ENCODE assay signal across 19 cellular contexts in genomic region chr6:168513766-168514165, GRCh38.
"Had no signal": no experiment of that assay in that cellular context is flagged by ENCODE, and none has a peak within 500 bp of the region (broad histone marks: within the 10 kb centered on the region; RNA-seq: fewer than 3 reads in every experiment).

No MANE protein-coding gene starts in this region.

- H3K4me3 ChIP-seq: coronary artery, gastrocnemius medialis, heart right ventricle, lung, pancreas, right lobe of liver, transverse colon, vagina had no signal

- H3K9me3 ChIP-seq: gastrocnemius medialis, heart right ventricle, neutrophil, pancreas, right lobe of liver, transverse colon, vagina had no signal

- ATAC-seq: effector memory CD8-positive, alpha-beta T cell; left colon; natural killer cell; stimulated activated memory B cell treated with anti-CD40 and anti-IgM and Interleukin-4, amounts not matched to agents 10 μg/mL and 1 μg/mL and 100 μg/mL, for 72 hours; stimulated activated naive CD8-positive, alpha-beta T cell treated with anti-CD3 and anti-CD28 coated beads, Interleukin-15, Interleukin-2, amounts not matched to agents 100 U/mL and 50 U/mL, for 24 hours had no signal

- H3K36me3 ChIP-seq: gastrocnemius medialis, neutrophil, pancreas, right lobe of liver, transverse colon, vagina had no signal

- H3K27ac ChIP-seq: neutrophil, pancreas, right lobe of liver, transverse colon, vagina had no signal

- H3K27me3 ChIP-seq: gastrocnemius medialis, neutrophil, pancreas, right lobe of liver, transverse colon, vagina had no signal

- H3K4me1 ChIP-seq: gastrocnemius medialis, pancreas, right lobe of liver, transverse colon, vagina had no signal

- DNase-seq: effector memory CD8-positive, alpha-beta T cell; erythroblast; hippocampal formation; natural killer cell; retina; right lobe of liver; stimulated activated CD4-positive, alpha-beta T cell treated with anti-CD3 and anti-CD28 coated beads, Interleukin-2, amount 100 ng/mL, for 24 hours; stimulated activated CD4-positive, alpha-beta T cell treated with anti-CD3 and anti-CD28 coated beads, Interleukin-4, amount 100 ng/mL, for 24 hours; stimulated activated naive CD8-positive, alpha-beta T cell treated with anti-CD3 and anti-CD28 coated beads, Interleukin-15, Interleukin-2, amounts not matched to agents 100 U/mL and 50 U/mL, for 24 hours had no signal
